7 cellular contexts compared by ENCODE assay signal in genomic region chr1:110339427-110340206, GRCh38. TPM values are rescaled to one million over a fixed set of nuclear protein-coding genes. Genes with fewer than 3 reads are reported as not detected.
A peak's percentile ranks its signal among the peaks of the same experiment; 100 is the strongest.
DNase-seq lines count a peak whose midpoint lies in the region; ATAC-seq and TF ChIP-seq lines count a peak whose summit lies in the region.

No MANE protein-coding gene starts in this region.

- H3K36me3 ChIP-seq in left lung = peaks cover 0 to 17% of the 10 kb centered on the region in 2 donors

- peaks cover 37% of the 10 kb centered on the region for H3K36me3 Mint-ChIP-seq in central memory CD8-positive, alpha-beta T cell (ENCODE audit: insufficient read depth)

- TF ChIP-seq CTCF in GM12874 (IDR thresholded peaks at IDR 0.05; ENCODE audit: insufficient read depth, low read depth, low read length) = peak; percentile 31; the same call in 1 of the 2 replicates
- TF ChIP-seq CTCF in left lung (IDR thresholded peaks at IDR 0.05) = peak in 1 of 2 donors; percentile 25

- H3K4me3 ChIP-seq in left lung = peak overlapping the region; percentile 65 to 98

- intact Hi-C loops in left lung (cut with DNase I) = no loop called here

- no peaks in the 10 kb centered on the region for H3K27me3 ChIP-seq in left lung

- no peak overlapping the region for H3K27ac Mint-ChIP-seq in central memory CD8-positive, alpha-beta T cell (ENCODE audit: low read depth)

- peaks cover 60% of the 10 kb centered on the region for H3K4me1 Mint-ChIP-seq in central memory CD8-positive, alpha-beta T cell

- peak; percentile 1 for ATAC-seq in central memory CD8-positive, alpha-beta T cell (replicated peaks; ENCODE audit: extremely low read depth, poor library complexity, severe bottlenecking)
- peak; percentile 8 for ATAC-seq in left lung
- ATAC-seq in GM18858 (IDR thresholded peaks at IDR 0.05; ENCODE audit: unreplicated experiment) = no peak

- peak overlapping the region; percentile 90 to 99 for H3K27ac ChIP-seq in left lung

- no peaks in the 10 kb centered on the region for H3K9me3 Mint-ChIP-seq in central memory CD8-positive, alpha-beta T cell

- peaks cover 27 to 61% of the 10 kb centered on the region in 2 donors for H3K4me1 ChIP-seq in left lung

- peak; percentile 47 for DNase-seq in HT1080 (ENCODE audit: low read depth)
- DNase-seq in T-helper 9 cell = peak; percentile 47
- DNase-seq in central memory CD8-positive, alpha-beta T cell (ENCODE audit: low spot score in 2 of 2) = peak in 1 of 2 donors; percentile 54
- peak; percentile 70 to 88 for DNase-seq in left lung
- DNase-seq in stimulated activated CD4-positive, alpha-beta T cell treated with anti-CD3 and anti-CD28 coated beads, TNF-alpha, amount 100 ng/mL, for 4 hours (ENCODE audit: low read depth in 3 of 3) = peak in 2 of 3 experiments; percentile 21 to 40

- H3K27me3 Mint-ChIP-seq in central memory CD8-positive, alpha-beta T cell = no peaks in the 10 kb centered on the region

- H3K4me3 Mint-ChIP-seq in central memory CD8-positive, alpha-beta T cell = no peak overlapping the region

- no peaks in the 10 kb centered on the region for H3K9me3 ChIP-seq in left lung

RNA-seq across cellular contexts. Expression of gene RBM15, which starts 0.4 kb away (rescaled TPM):
- 31.8 and 33.6 TPM in 2 replicates for total RNA-seq in HT1080 (2014; rRNA removed; shearing (Covaris generic))
- polyA plus RNA-seq in HT1080 (2015; cell fraction: cytosol; rRNA removed) = 8.6 and 11.2 TPM in 2 replicates
- 25.2 TPM in 2 replicates for polyA plus RNA-seq in HT1080 (2015; cell fraction: nucleus; rRNA removed)
- 10 to 100 TPM; 20.6 to 24.3 TPM for total RNA-seq in left lung

RNA-seq across cellular contexts. Expression of gene SLC16A4, which starts 51.2 kb away (rescaled TPM):
- total RNA-seq in HT1080 (2014; rRNA removed; shearing (Covaris generic)) = 0.60 and 0.61 TPM in 2 replicates
- 5.5 and 5.8 TPM in 2 replicates for polyA plus RNA-seq in HT1080 (2015; cell fraction: cytosol; rRNA removed)
- 8.1 and 8.8 TPM in 2 replicates for polyA plus RNA-seq in HT1080 (2015; cell fraction: nucleus; rRNA removed)
- total RNA-seq in left lung = 10 to 100 TPM; 12.0 to 40.5 TPM
